In the genomic region with DNA sequence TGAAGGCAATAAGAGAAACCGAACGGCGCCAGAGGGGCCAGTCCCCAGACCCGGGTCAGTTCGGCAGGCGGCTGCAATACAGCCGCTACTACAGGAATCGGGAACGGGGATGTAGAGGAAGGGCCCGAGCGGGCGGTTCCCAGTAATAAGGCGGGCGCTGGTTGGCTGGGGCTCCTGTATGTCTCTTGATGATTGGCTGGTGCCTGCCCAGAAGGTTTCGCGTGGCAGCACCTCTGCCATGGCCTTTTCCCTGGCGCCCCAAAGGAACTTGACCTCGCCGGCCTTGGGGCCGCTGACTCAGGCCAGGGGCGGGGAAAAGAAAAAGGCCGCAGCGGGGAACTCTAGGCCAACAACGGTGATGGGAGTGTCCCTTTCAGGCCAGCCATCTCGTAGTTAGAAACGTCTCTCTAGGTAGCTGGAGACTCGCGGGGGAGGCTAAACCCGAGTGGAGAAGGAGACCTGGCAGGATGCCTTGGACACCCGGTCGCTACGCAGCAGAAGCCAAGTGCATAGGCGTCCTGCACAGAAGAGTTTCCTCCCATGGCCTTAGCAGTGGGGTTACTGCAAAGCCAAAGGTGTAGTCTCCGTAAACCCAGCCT, we compare ENCODE assay signal across 9 cellular contexts. TPM values are rescaled to one million over a fixed set of nuclear protein-coding genes. Genes with fewer than 3 reads are reported as not detected.
A peak's percentile ranks its signal among the peaks of the same experiment; 100 is the strongest.
DNase-seq lines count a peak whose midpoint lies in the region; ATAC-seq, FAIRE-seq and TF ChIP-seq lines count a peak whose summit lies in the region.
"Had no signal": no experiment of that assay in that cellular context is flagged by ENCODE, and none has a peak within 500 bp of the region (broad histone marks: within the 10 kb centered on the region; RNA-seq: fewer than 3 reads in every experiment).

A gene with protein sequence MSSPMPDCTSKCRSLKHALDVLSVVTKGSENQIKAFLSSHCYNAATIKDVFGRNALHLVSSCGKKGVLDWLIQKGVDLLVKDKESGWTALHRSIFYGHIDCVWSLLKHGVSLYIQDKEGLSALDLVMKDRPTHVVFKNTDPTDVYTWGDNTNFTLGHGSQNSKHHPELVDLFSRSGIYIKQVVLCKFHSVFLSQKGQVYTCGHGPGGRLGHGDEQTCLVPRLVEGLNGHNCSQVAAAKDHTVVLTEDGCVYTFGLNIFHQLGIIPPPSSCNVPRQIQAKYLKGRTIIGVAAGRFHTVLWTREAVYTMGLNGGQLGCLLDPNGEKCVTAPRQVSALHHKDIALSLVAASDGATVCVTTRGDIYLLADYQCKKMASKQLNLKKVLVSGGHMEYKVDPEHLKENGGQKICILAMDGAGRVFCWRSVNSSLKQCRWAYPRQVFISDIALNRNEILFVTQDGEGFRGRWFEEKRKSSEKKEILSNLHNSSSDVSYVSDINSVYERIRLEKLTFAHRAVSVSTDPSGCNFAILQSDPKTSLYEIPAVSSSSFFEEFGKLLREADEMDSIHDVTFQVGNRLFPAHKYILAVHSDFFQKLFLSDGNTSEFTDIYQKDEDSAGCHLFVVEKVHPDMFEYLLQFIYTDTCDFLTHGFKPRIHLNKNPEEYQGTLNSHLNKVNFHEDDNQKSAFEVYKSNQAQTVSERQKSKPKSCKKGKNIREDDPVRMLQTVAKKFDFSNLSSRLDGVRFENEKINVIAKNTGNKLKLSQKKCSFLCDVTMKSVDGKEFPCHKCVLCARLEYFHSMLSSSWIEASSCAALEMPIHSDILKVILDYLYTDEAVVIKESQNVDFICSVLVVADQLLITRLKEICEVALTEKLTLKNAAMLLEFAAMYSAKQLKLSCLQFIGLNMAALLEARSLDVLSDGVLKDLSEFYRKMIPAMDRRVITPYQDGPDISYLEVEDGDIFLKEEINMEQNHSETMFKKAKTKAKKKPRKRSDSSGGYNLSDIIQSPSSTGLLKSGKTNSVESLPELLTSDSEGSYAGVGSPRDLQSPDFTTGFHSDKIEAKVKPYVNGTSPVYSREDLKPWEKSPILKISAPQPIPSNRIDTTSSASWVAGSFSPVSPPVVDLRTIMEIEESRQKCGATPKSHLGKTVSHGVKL (N-terminal part only) (minus strand): TSS at position 111 of the 599 bp plus-strand sequence. CDS start 7,258 bp downstream, outside the sequence.

- no peak for TF ChIP-seq CTCF in AG09319 (IDR thresholded peaks at IDR 0.05; ENCODE audit: low read depth, low read length)
- no peak for TF ChIP-seq CTCF in kidney (IDR thresholded peaks at IDR 0.05; ENCODE audit: borderline replicate concordance, extremely low read depth, insufficient read depth)

- peak within 1 kb of the TSS; percentile 87 to 96 for H3K27ac ChIP-seq in kidney (ENCODE audit: low read depth in 2 of 2, low read length in 2 of 2)

- FAIRE-seq in kidney (lab: Jason Lieb, UNC), result no peak
- FAIRE-seq: endometrium had no signal

- no peaks in the 10 kb centered on the region for H3K9me3 ChIP-seq in kidney (ENCODE audit: control insufficient read depth in 1 of 2, low read length in 2 of 2)

- H3K36me3 ChIP-seq in kidney (ENCODE audit: control insufficient read depth in 1 of 2, insufficient read depth in 2 of 2, low read length in 2 of 2), result peaks cover 0 to 2% of the 10 kb centered on the region in 2 donors

- H3K4me3 ChIP-seq in kidney (ENCODE audit: low read length in 2 of 2), result peak within 1 kb of the TSS; percentile 86 to 93

- peaks cover 5 to 9% of the 10 kb centered on the region in 2 donors for H3K4me1 ChIP-seq in kidney (ENCODE audit: control insufficient read depth in 1 of 2, insufficient read depth in 1 of 2, low read depth in 1 of 2, low read length in 2 of 2)

- intact Hi-C loops in kidney (cut with DNase I), result no loop called here

- ATAC-seq in GM19035 (IDR thresholded peaks at IDR 0.05; ENCODE audit: unreplicated experiment) (peak; percentile 89), HG03354 (IDR thresholded peaks at IDR 0.05; ENCODE audit: poor library complexity, severe bottlenecking, unreplicated experiment) (peak; percentile 89)
- ATAC-seq in activated CD4-positive, CD25-positive, alpha-beta regulatory T cell treated with anti-CD3 and anti-CD28 coated beads, Interleukin-2, amount 50 U/mL, for 24 hours, result peak; percentile 94 to 96

- peak within 1 kb of the TSS; percentile 71 to 92 for H3K9ac ChIP-seq in kidney (ENCODE audit: low read length in 2 of 2)

- DNase-seq in AG09319 (ENCODE audit: extremely low read depth, low read depth) (peak; percentile 86), NCI-H446 treated with DMSO at 0.1 percent for 48 hours (lab: John Stamatoyannopoulos, UW) (peak; percentile 70), cerebellar cortex (ENCODE audit: low spot score) (peak; percentile 96), kidney (peak; percentile 98)
- DNase-seq in stimulated activated CD4-positive, alpha-beta T cell treated with anti-CD3 and anti-CD28 coated beads, Interleukin-15, amount 100 ng/mL, for 48 hours (ENCODE audit: low read depth in 2 of 2), result peak; percentile 81 to 83

RNA-seq across cellular contexts. Expression of the gene that starts here (rescaled TPM):
- 38.4 TPM for total RNA-seq in kidney
- polyA plus RNA-seq in kidney (ENCODE audit: insufficient read depth, low read depth, low replicate concordance), result 17.2 TPM

Comparison
In these comparisons a context has a peak if more than half of its experiments do, and no peak if none do; other contexts are left out.
1. Peak in every context shown above with its lines: DNase-seq, ATAC-seq, H3K4me3 ChIP-seq and H3K27ac ChIP-seq.